Comparison of ENCODE assay signal across 15 cellular contexts in genomic region chr2:47061989-47062678, GRCh38.
DNase-seq lines count a peak whose midpoint lies in the region; ATAC-seq, FAIRE-seq and TF ChIP-seq lines count a peak whose summit lies in the region.
"Had no signal": no experiment of that assay in that cellular context is flagged by ENCODE, and none has a peak within 500 bp of the region (broad histone marks: within the 10 kb centered on the region; RNA-seq: fewer than 3 reads in every experiment).

No MANE protein-coding gene starts in this region.

- H3K79me1 ChIP-seq in mesendoderm (ENCODE audit: low read length): no peaks in the 10 kb centered on the region

- H3K27me3 Mint-ChIP-seq in mesothelial cell of epicardium (ENCODE audit: low read depth): no peaks in the 10 kb centered on the region
- H3K27me3 Mint-ChIP-seq: naive B cell had no signal

- no peak overlapping the region for H3K4me2 ChIP-seq in mesendoderm (ENCODE audit: low read length)

- H3K23ac ChIP-seq in mesendoderm (ENCODE audit: low read length): no peak overlapping the region

- H3K27me3 ChIP-seq in heart right ventricle: no peaks in the 10 kb centered on the region
- H3K27me3 ChIP-seq in bronchial epithelial cell (ENCODE audit: control insufficient read depth, insufficient read depth, low read length): no peaks in the 10 kb centered on the region
- H3K27me3 ChIP-seq in mesendoderm (ENCODE audit: insufficient read depth, low read length, poor library complexity): no peaks in the 10 kb centered on the region
- H3K27me3 ChIP-seq: breast epithelium had no signal

- H3K4ac ChIP-seq in mesendoderm (ENCODE audit: low read depth, low read length): no peak overlapping the region

- H3K9me3 Mint-ChIP-seq in mesothelial cell of epicardium: no peaks in the 10 kb centered on the region

- H3K27ac Mint-ChIP-seq in mesothelial cell of epicardium: peak overlapping the region; percentile 79

- no peaks in the 10 kb centered on the region for H3K79me2 ChIP-seq in mesendoderm (ENCODE audit: control insufficient read depth, insufficient read depth, low read length)

- H3K9me3 ChIP-seq in heart right ventricle: no peaks in the 10 kb centered on the region
- H3K9me3 ChIP-seq: breast epithelium, HAP-1 had no signal

- H2AK5ac ChIP-seq in mesendoderm (ENCODE audit: low read length): no peak overlapping the region

- H2BK120ac ChIP-seq in mesendoderm (ENCODE audit: low read depth, low read length): no peak overlapping the region

- peak; percentile 70 for FAIRE-seq in bronchial epithelial cell (lab: Jason Lieb, UNC)
- no peak for FAIRE-seq in frontal cortex (lab: Jason Lieb, UNC)
- FAIRE-seq: GM12891, urothelium cell line had no signal

- H4K5ac ChIP-seq in mesendoderm (ENCODE audit: low read length): no peak overlapping the region

- DNase-seq in heart right ventricle (no peak), cardiac septum (ENCODE audit: low spot score) (no peak), bronchial epithelial cell (ENCODE audit: low read depth) (no peak), mesothelial cell of epicardium (ENCODE audit: low spot score in 2 of 2, unreplicated experiment in 2 of 2) (no peak), frontal cortex (ENCODE audit: low spot score in 2 of 2) (no peak), mesendoderm (no peak), NK-92 (lab: John Stamatoyannopoulos, UW; ENCODE audit: unreplicated experiment) (no peak)
- no peak for DNase-seq in stimulated activated CD4-positive, alpha-beta T cell treated with anti-CD3 and anti-CD28 coated beads, Interleukin-1b, Interleukin-23, amount 100 ng/mL, for 48 hours
- DNase-seq: activated CD4-positive, alpha-beta T cell treated with anti-CD3 and anti-CD28 coated beads, Interleukin-2, amount 50 U/mL, for 4 hours; naive B cell; NCI-H1436 had no signal

- ATAC-seq in heart right ventricle: peak in 4 of 8 donors; percentile 10 to 54 (median 24)

- 41 to 49% methylated on average over 10 of the region's 10 CpGs for WGBS in heart right ventricle, 2 donors
- WGBS in mesendoderm (ENCODE audit: extremely low coverage, insufficient coverage, low lambda C conversion rate): no CpG with 5 or more reads among the region's 10 CpGs

- H3K27ac ChIP-seq in heart right ventricle (peak overlapping the region in 9 of 10 donors; percentile 1 to 67 (median 41)), mesendoderm (ENCODE audit: low read depth, low read length) (no peak overlapping the region)

- H3K36me3 ChIP-seq in heart right ventricle: peaks cover 0 to 46% (median 0%) of the 10 kb centered on the region in 9 donors
- no peaks in the 10 kb centered on the region for H3K36me3 ChIP-seq in bronchial epithelial cell (ENCODE audit: control insufficient read depth, insufficient read depth, low read length)
- no peaks in the 10 kb centered on the region for H3K36me3 ChIP-seq in mesendoderm (ENCODE audit: control insufficient read depth, insufficient read depth, low read length)
- H3K36me3 ChIP-seq: breast epithelium, HAP-1 had no signal

- no peak overlapping the region for H3K4me3 Mint-ChIP-seq in mesothelial cell of epicardium
- H3K4me3 Mint-ChIP-seq: naive B cell had no signal

- H2BK5ac ChIP-seq in mesendoderm (ENCODE audit: low read length): no peak overlapping the region

- H3K36me3 Mint-ChIP-seq in mesothelial cell of epicardium: no peaks in the 10 kb centered on the region

- H3K56ac ChIP-seq in mesendoderm (ENCODE audit: low read length): no peak overlapping the region

- H3K4me1 ChIP-seq in heart right ventricle: peaks cover 34 to 79% (median 63%) of the 10 kb centered on the region in 9 donors
- peaks cover 10% of the 10 kb centered on the region for H3K4me1 ChIP-seq in mesendoderm (ENCODE audit: control insufficient read depth, low read depth, low read length)

- H3K9ac ChIP-seq in mesendoderm (ENCODE audit: low read length): no peak overlapping the region

- H3K18ac ChIP-seq in mesendoderm (ENCODE audit: low read length): no peak overlapping the region

- intact Hi-C loops in heart right ventricle (cut with DNase I): no loop called here
- intact Hi-C loops in cardiac septum (cut with DNase I): no loop called here

- TF ChIP-seq CTCF in heart right ventricle (IDR thresholded peaks at IDR 0.05) (no peak), bronchial epithelial cell (IDR thresholded peaks at IDR 0.05; ENCODE audit: insufficient read depth, low read length, severe bottlenecking) (no peak), mesothelial cell of epicardium (IDR thresholded peaks at IDR 0.05; ENCODE audit: unreplicated experiment) (no peak)

- peaks cover 59% of the 10 kb centered on the region for H3K4me1 Mint-ChIP-seq in mesothelial cell of epicardium

- H3K4me3 ChIP-seq in heart right ventricle (no peak overlapping the region), bronchial epithelial cell (ENCODE audit: low read depth, low read length) (no peak overlapping the region), mesendoderm (ENCODE audit: low read length) (no peak overlapping the region)
- H3K4me3 ChIP-seq: breast epithelium, HAP-1 had no signal

- no peak overlapping the region for H4K8ac ChIP-seq in mesendoderm (ENCODE audit: low read depth, low read length)

- no peak overlapping the region for H2BK15ac ChIP-seq in mesendoderm (replicated peaks; ENCODE audit: low read depth)
